ENCODE assay signal across 8 cellular contexts in the genomic region with DNA sequence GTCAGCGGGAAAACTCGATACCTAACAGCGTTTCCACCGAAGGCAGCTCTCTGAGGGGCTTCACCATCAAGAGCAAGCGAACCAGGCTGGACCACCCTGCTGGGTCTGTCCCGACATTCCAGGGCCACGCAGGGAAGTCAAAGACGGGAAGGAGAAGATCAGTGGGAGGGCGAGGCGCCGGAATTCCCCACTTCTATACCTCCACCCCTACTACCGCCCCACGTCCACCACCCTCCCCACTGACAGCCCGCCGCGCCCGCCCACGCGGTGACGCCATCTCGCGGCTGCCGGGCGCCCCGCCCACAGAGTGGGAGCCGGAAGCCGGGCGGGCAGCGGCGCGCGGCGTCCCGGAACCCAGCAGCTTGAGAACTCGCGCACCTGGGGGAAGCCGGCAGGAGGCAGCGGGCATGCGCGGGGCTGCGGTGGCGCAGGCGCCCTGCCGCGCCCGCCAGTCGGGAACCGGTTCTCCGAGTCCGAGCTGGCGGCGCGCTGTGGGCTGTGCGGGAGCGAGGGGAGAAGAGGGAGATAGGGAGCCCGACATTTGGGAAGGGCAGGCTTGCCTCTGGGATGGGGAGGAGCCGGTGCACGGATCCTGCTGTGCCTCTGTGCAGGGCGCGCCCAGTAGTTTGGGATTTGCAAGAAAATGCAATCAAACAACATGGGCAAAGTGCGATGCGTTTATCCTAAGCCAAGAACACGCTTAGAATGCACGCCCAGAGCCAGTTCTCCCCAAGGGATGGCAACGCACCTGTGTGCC. TPM values are rescaled to one million over a fixed set of nuclear protein-coding genes. Genes with fewer than 3 reads are reported as not detected.
DNase-seq lines count a peak whose midpoint lies in the region; ATAC-seq and TF ChIP-seq lines count a peak whose summit lies in the region.

No MANE protein-coding gene starts in this region.

- no peaks in the 10 kb centered on the region for H3K9me3 Mint-ChIP-seq in Caco-2 (ENCODE audit: unreplicated experiment)

- POLR2A ChIA-PET in Caco-2 (lab: Charles Lee): no interaction called here

- 2 to 3% methylated on average over 18 to 50 of the region's 65 CpGs for WGBS in mesodermal cell (ENCODE audit: insufficient coverage in 2 of 2), 2 experiments

- peak overlapping the region; percentile 65 for H3K27ac Mint-ChIP-seq in Caco-2 (ENCODE audit: unreplicated experiment)

- H3K27me3 Mint-ChIP-seq in Caco-2 (ENCODE audit: insufficient read depth, unreplicated experiment): no peaks in the 10 kb centered on the region

- H3K4me3 ChIP-seq in Caco-2 (ENCODE audit: low read depth, low read length): peak overlapping the region; percentile 57
- H3K4me3 ChIP-seq in endocrine pancreas (ENCODE audit: control insufficient read depth, insufficient read depth, low read length): peak overlapping the region; percentile 92
- peak overlapping the region; percentile 66 for H3K4me3 ChIP-seq in mesodermal cell (ENCODE audit: extremely low read depth, insufficient read depth, low read length, poor library complexity, severe bottlenecking)

- intact Hi-C loops in Caco-2 (cut with micrococcal nuclease; ENCODE audit: unreplicated experiment): loop anchor here (1.0 to 10.0 kb wide), 2 partner anchors 33 to 273 kb away; a partner anchor contains a TSS

- DNase-seq in Caco-2 (peak; percentile 88 to 93), HT-29 (ENCODE audit: low spot score) (peak; percentile 93), NOMO-1 (lab: John Stamatoyannopoulos, UW; ENCODE audit: unreplicated experiment in 2 of 2) (peak; percentile 88 to 93)
- DNase-seq in activated CD8-positive, alpha-beta memory T cell treated with anti-CD3 and anti-CD28 coated beads, Interleukin-2, amount 50 U/mL, for 1 hour (ENCODE audit: extremely low read depth): peak; percentile 81
- peak; percentile 81 for DNase-seq in stimulated activated CD8-positive, alpha-beta memory T cell treated with anti-CD3 and anti-CD28 coated beads, Interleukin-15, amount 100 ng/mL, for 1 hour (ENCODE audit: low read depth)

- BruUV-seq in Caco-2 (replicated peaks; lab: Mats Ljungman, UMichigan): no TSS peak

- TF ChIP-seq CTCF in Caco-2 (IDR thresholded peaks at IDR 0.05; ENCODE audit: insufficient read depth in 1 of 2, low read depth in 1 of 2, low read length in 1 of 2, severe bottlenecking in 1 of 2, unreplicated experiment in 1 of 2): no peak

- peak overlapping the region; percentile 80 for H3K4me3 Mint-ChIP-seq in Caco-2 (ENCODE audit: unreplicated experiment)

- peaks cover 8% of the 10 kb centered on the region for H3K4me1 Mint-ChIP-seq in Caco-2 (ENCODE audit: low read depth, unreplicated experiment)

- ATAC-seq in GM21360 (IDR thresholded peaks at IDR 0.05; ENCODE audit: unreplicated experiment): peak; percentile 43

- CTCF ChIA-PET in Caco-2 (lab: Charles Lee): no interaction called here

- H3K4me1 ChIP-seq in Caco-2 (peaks cover 9% of the 10 kb centered on the region), endocrine pancreas (ENCODE audit: control insufficient read depth, insufficient read depth, low read length) (peaks cover 15% of the 10 kb centered on the region), mesodermal cell (ENCODE audit: control insufficient read depth, insufficient read depth, low read length, poor library complexity, severe bottlenecking) (peaks cover 19% of the 10 kb centered on the region)

- peak overlapping the region; percentile 93 for H3K9ac ChIP-seq in endocrine pancreas (ENCODE audit: control insufficient read depth, insufficient read depth, low read length)

- no peaks in the 10 kb centered on the region for H3K36me3 ChIP-seq in Caco-2 (ENCODE audit: control insufficient read depth, insufficient read depth, low read length)
- H3K36me3 ChIP-seq in endocrine pancreas (ENCODE audit: control insufficient read depth, insufficient read depth, low read length): no peaks in the 10 kb centered on the region
- H3K36me3 ChIP-seq in mesodermal cell (ENCODE audit: control insufficient read depth, insufficient read depth, low read length): no peaks in the 10 kb centered on the region

- H3K27me3 ChIP-seq in Caco-2 (replicated peaks; ENCODE audit: control insufficient read depth, insufficient read depth, low read length): no peaks in the 10 kb centered on the region
- H3K27me3 ChIP-seq in endocrine pancreas (ENCODE audit: control insufficient read depth, insufficient read depth, low read length): no peaks in the 10 kb centered on the region

- H3K27ac ChIP-seq in mesodermal cell (ENCODE audit: low read depth, low read length, severe bottlenecking): peak overlapping the region; percentile 39

- H3K9me3 ChIP-seq in Caco-2 (no peaks in the 10 kb centered on the region), endocrine pancreas (ENCODE audit: control insufficient read depth, low read length) (no peaks in the 10 kb centered on the region), mesodermal cell (ENCODE audit: control insufficient read depth, low read length) (no peaks in the 10 kb centered on the region)

- H3K36me3 Mint-ChIP-seq in Caco-2 (ENCODE audit: insufficient read depth, unreplicated experiment): peaks cover 13% of the 10 kb centered on the region

RNA-seq across cellular contexts. Expression of a gene that starts 3.2 kb away (rescaled TPM):
- total RNA-seq in Caco-2 (2022): 27.2 and 28.5 TPM in 2 replicates
- 24.3 and 27.9 TPM in 2 replicates for total RNA-seq in HT-29 (2014; rRNA removed; shearing (Covaris generic))
- 31.3 TPM for polyA plus RNA-seq in mesodermal cell (2013, experiment 1 of 2)
- 33.7 TPM for polyA plus RNA-seq in mesodermal cell (2013, experiment 2 of 2)

Comparison
In these comparisons a context has a peak if more than half of its experiments do, and no peak if none do; other contexts are left out.
1. Peak in every context shown above with its lines: DNase-seq, ATAC-seq, H3K4me3 ChIP-seq and H3K27ac ChIP-seq.